In the genomic region with DNA sequence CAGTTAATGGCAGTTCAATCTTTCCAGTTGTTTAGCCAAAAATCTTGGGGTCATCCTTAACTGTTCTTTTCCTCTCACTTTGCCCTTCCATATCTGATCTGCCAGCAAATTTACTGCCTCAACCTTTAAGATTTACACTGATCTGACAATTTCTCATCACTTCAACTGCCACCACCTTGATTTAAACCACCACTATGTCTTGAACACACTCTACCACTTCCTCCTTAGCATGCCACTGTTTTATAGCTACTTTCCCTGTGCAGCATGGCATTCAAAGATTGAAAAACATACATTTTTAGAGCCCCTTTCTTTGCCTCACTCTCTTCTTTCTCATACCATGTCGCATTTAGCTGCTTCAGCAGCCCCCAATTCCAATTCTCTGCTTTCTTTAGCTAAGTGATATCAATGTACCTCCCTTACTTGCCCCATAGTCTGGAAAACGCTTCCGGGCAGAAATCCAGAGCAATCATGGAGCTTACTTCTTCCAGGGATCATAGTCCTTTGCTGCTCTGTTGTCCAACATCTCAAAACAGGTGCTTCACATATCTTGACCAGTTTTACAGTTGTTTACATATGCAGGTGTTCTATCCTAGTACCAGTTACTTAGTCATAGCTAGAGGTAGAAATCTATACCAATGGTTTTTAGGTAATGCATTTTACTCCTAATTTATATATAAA, we compare ENCODE assay signal across 10 cellular contexts. TPM values are rescaled to one million over a fixed set of nuclear protein-coding genes. Genes with fewer than 3 reads are reported as not detected.
A peak's percentile ranks its signal among the peaks of the same experiment; 100 is the strongest.
DNase-seq lines count a peak whose midpoint lies in the region; ATAC-seq lines count a peak whose summit lies in the region.
"Had no signal": no experiment of that assay in that cellular context is flagged by ENCODE, and none has a peak within 500 bp of the region (broad histone marks: within the 10 kb centered on the region; RNA-seq: fewer than 3 reads in every experiment).

No MANE protein-coding gene starts in this region.

- intact Hi-C loops in activated CD4-positive, alpha-beta T cell treated with anti-CD3 and anti-CD28 coated beads, Interleukin-2, amount 10 ng/mL, durations not matched to agents 24 days and 14 days (cut with micrococcal nuclease) = loop anchor here (1.0 kb wide), 1 partner anchor 9 kb away; no protein-coding TSS in a partner anchor
- intact Hi-C loops in Right ventricle myocardium inferior (cut with DNase I) = no loop called here

- DNase-seq in activated CD4-positive, alpha-beta T cell treated with anti-CD3 and anti-CD28 coated beads, Interleukin-2, amount 10 ng/mL, durations not matched to agents 24 days and 14 days = peak; percentile 72
- no peak for DNase-seq in activated CD4-positive, alpha-beta T cell treated with anti-CD3 and anti-CD28 coated beads, Interleukin-2, amount 50 U/mL, for 4 hours
- no peak for DNase-seq in T-cell
- no peak for DNase-seq in stimulated activated effector memory CD8-positive, alpha-beta T cell treated with anti-CD3 and anti-CD28 coated beads, Interleukin-12 subunit alpha, Interleukin-12 subunit beta, amount 100 ng/mL, for 72 hours (ENCODE audit: low spot score in 2 of 2)
- no peak for DNase-seq in Right ventricle myocardium inferior (ENCODE audit: missing footprints)
- DNase-seq in ACHN = no peak
- no peak for DNase-seq in ureter (ENCODE audit: low spot score)
- DNase-seq: esophagus squamous epithelium, NCI-H2081 treated with DMSO at 0.1 percent for 48 hours had no signal

- H3K27me3 Mint-ChIP-seq in activated CD4-positive, alpha-beta T cell treated with anti-CD3 and anti-CD28 coated beads, Interleukin-2, amount 10 ng/mL, durations not matched to agents 24 days and 14 days = no peaks in the 10 kb centered on the region
- H3K27me3 Mint-ChIP-seq in T-cell = no peaks in the 10 kb centered on the region

- in situ Hi-C loops in ACHN (cut with HindIII; ENCODE audit: low pct_ligation_motif_present, low pct_unique_long_range_greater_than_20kb, low sequenced_read_pairs) = no loop called here

- peaks cover 76% of the 10 kb centered on the region for H3K36me3 Mint-ChIP-seq in activated CD4-positive, alpha-beta T cell treated with anti-CD3 and anti-CD28 coated beads, Interleukin-2, amount 10 ng/mL, durations not matched to agents 24 days and 14 days (ENCODE audit: low read depth)
- peaks cover 42% of the 10 kb centered on the region for H3K36me3 Mint-ChIP-seq in T-cell
- peaks cover 83% of the 10 kb centered on the region for H3K36me3 Mint-ChIP-seq in stimulated activated effector memory CD8-positive, alpha-beta T cell treated with anti-CD3 and anti-CD28 coated beads, Interleukin-12 subunit alpha, Interleukin-12 subunit beta, amount 100 ng/mL, for 72 hours

- CTCF ChIA-PET in T-cell (lab: Charles Lee) = interaction anchor here in 1 of 2 donors (0.7 kb wide), 1 partner anchor 151 kb away, joined by 3 read pairs; no protein-coding TSS in a partner anchor

- POLR2A ChIA-PET in T-cell (lab: Charles Lee) = interaction anchor here in 1 of 2 donors (1.3 kb wide), 1 partner anchor 12 kb away, joined by 13 read pairs; no protein-coding TSS in a partner anchor

- ATAC-seq in HG02642 (IDR thresholded peaks at IDR 0.05; ENCODE audit: poor library complexity, unreplicated experiment) (peak; percentile 26), T-cell (replicated peaks in 1 of 4) (peak; percentile 68 to 82 (median 80)), Right ventricle myocardium inferior (no peak)
- ATAC-seq in stimulated activated effector memory CD8-positive, alpha-beta T cell treated with anti-CD3 and anti-CD28 coated beads, Interleukin-12 subunit alpha, Interleukin-12 subunit beta, amount 100 ng/mL, for 72 hours = peak; percentile 72

- H3K4me1 Mint-ChIP-seq in activated CD4-positive, alpha-beta T cell treated with anti-CD3 and anti-CD28 coated beads, Interleukin-2, amount 10 ng/mL, durations not matched to agents 24 days and 14 days = peaks cover 41% of the 10 kb centered on the region
- H3K4me1 Mint-ChIP-seq in T-cell = peaks cover 37 to 40% (median 37%) of the 10 kb centered on the region in 3 donors
- peaks cover 14% of the 10 kb centered on the region for H3K4me1 Mint-ChIP-seq in stimulated activated effector memory CD8-positive, alpha-beta T cell treated with anti-CD3 and anti-CD28 coated beads, Interleukin-12 subunit alpha, Interleukin-12 subunit beta, amount 100 ng/mL, for 72 hours

- H3K27ac Mint-ChIP-seq in activated CD4-positive, alpha-beta T cell treated with anti-CD3 and anti-CD28 coated beads, Interleukin-2, amount 10 ng/mL, durations not matched to agents 24 days and 14 days = peak overlapping the region; percentile 95
- H3K27ac Mint-ChIP-seq in T-cell = peak overlapping the region; percentile 92 to 93
- peak overlapping the region; percentile 58 for H3K27ac Mint-ChIP-seq in stimulated activated effector memory CD8-positive, alpha-beta T cell treated with anti-CD3 and anti-CD28 coated beads, Interleukin-12 subunit alpha, Interleukin-12 subunit beta, amount 100 ng/mL, for 72 hours

- peaks cover 17% of the 10 kb centered on the region for H3K9me3 Mint-ChIP-seq in activated CD4-positive, alpha-beta T cell treated with anti-CD3 and anti-CD28 coated beads, Interleukin-2, amount 10 ng/mL, durations not matched to agents 24 days and 14 days
- H3K9me3 Mint-ChIP-seq in T-cell = peaks cover 0 to 4% (median 3%) of the 10 kb centered on the region in 3 donors
- no peaks in the 10 kb centered on the region for H3K9me3 Mint-ChIP-seq in stimulated activated effector memory CD8-positive, alpha-beta T cell treated with anti-CD3 and anti-CD28 coated beads, Interleukin-12 subunit alpha, Interleukin-12 subunit beta, amount 100 ng/mL, for 72 hours

- H3K4me3 Mint-ChIP-seq in activated CD4-positive, alpha-beta T cell treated with anti-CD3 and anti-CD28 coated beads, Interleukin-2, amount 10 ng/mL, durations not matched to agents 24 days and 14 days = peak overlapping the region; percentile 78
- peak overlapping the region; percentile 14 to 65 (median 42) for H3K4me3 Mint-ChIP-seq in T-cell
- peak overlapping the region; percentile 30 for H3K4me3 Mint-ChIP-seq in stimulated activated effector memory CD8-positive, alpha-beta T cell treated with anti-CD3 and anti-CD28 coated beads, Interleukin-12 subunit alpha, Interleukin-12 subunit beta, amount 100 ng/mL, for 72 hours

RNA-seq across cellular contexts. Expression of gene PGAP1, which starts 10.9 kb away (rescaled TPM):
- 22.6 and 27.1 TPM in 2 replicates for total RNA-seq in activated CD4-positive, alpha-beta T cell treated with anti-CD3 and anti-CD28 coated beads, Interleukin-2, amount 10 ng/mL, durations not matched to agents 24 days and 14 days
- total RNA-seq in T-cell (10 to 100 TPM; 10.8 to 17.4 (median 13.9) TPM), Right ventricle myocardium inferior (5.2 TPM), ureter (40.3 TPM)
